In the genomic region with DNA sequence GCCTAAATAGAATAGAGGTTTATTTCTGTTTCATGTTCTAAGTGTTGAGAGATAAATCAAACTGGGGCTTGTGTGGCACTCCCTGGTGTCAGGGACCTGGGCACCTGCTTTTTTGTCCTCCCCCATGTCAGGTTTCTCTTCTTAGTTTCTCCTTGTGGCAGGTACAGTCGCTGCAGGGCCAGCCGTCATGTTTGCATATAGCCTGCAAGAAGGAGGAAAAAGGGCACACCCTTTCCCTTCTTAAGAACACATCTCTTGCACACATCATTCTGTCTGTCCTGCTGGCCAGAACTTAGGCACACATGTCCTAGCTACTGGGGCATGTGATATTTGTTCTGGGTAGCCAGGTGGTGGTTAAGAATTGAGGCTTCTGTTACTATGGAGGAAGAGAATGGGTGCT, we compare ENCODE assay signal across 1 cellular context.
TF ChIP-seq lines count a peak whose summit lies in the region.

No MANE protein-coding gene starts in this region.

TF ChIP-seq in A549, 52 proteins besides CTCF, POLR2A, EP300 and RAD21 (continued from another document):
- TF ChIP-seq ZC3H11A (IDR thresholded peaks at IDR 0.05): no peak
- TF ChIP-seq, protein P1, sequence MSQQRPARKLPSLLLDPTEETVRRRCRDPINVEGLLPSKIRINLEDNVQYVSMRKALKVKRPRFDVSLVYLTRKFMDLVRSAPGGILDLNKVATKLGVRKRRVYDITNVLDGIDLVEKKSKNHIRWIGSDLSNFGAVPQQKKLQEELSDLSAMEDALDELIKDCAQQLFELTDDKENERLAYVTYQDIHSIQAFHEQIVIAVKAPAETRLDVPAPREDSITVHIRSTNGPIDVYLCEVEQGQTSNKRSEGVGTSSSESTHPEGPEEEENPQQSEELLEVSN (IDR thresholded peaks at IDR 0.05; ENCODE audit: borderline replicate concordance, low read depth): no peak
- no peak for TF ChIP-seq GATA3 (IDR thresholded peaks at IDR 0.05; ENCODE audit: borderline replicate concordance)
